In the genomic region with DNA sequence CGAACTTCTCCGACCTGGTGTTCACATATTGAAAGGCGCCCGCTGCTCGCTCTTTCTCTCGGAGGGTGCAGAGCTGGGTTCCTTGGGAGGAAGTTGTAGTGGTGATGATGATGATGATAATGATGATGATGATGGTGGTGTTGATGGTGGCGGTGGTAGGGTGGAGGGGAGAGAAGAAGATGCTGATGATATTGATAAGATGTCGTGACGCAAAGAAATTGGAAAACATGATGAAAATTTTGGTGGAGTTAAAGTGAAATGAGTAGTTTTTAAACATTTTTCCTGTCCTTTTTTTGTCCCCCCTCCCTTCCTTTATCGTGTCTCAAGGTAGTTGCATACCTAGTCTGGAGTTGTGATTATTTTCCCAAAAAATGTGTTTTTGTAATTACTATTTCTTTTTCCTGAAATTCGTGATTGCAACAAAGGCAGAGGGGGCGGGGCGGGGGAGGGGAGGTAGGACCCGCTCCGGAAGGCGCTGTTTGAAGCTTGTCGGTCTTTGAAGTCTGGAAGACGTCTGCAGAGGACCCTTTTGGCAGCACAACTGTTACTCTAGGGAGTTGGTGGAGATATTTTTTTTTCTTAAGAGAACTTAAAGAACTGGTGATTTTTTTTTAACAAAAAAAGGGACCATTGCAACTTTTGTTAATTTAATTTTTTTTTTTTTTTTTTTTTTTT, we compare ENCODE assay signal across 10 cellular contexts. TPM values are rescaled to one million over a fixed set of nuclear protein-coding genes. Genes with fewer than 3 reads are reported as not detected.
DNase-seq lines count a peak whose midpoint lies in the region; ATAC-seq, FAIRE-seq and TF ChIP-seq lines count a peak whose summit lies in the region.
"Had no signal": no experiment of that assay in that cellular context is flagged by ENCODE, and none has a peak within 500 bp of the region (broad histone marks: within the 10 kb centered on the region; RNA-seq: fewer than 3 reads in every experiment).

No MANE protein-coding gene starts in this region.

- H3K9me3 Mint-ChIP-seq in glutamatergic neuron (ENCODE audit: unreplicated experiment): peaks cover 58% of the 10 kb centered on the region
- H3K9me3 Mint-ChIP-seq in immature natural killer cell: peaks cover 3 to 44% (median 14%) of the 10 kb centered on the region in 6 donors
- H3K9me3 Mint-ChIP-seq: activated B cell treated with CpG ODN at 0.5 μM for 24 hours had no signal

- dilution Hi-C loops in mammary epithelial cell (cut with HindIII; ENCODE audit: low sequenced_read_pairs): no loop called here

- H3K4me1 Mint-ChIP-seq in glutamatergic neuron (ENCODE audit: low read depth, unreplicated experiment) (peaks cover 8% of the 10 kb centered on the region), immature natural killer cell (peaks cover 2 to 4% of the 10 kb centered on the region in 2 donors)

- TF ChIP-seq CTCF in breast epithelium (IDR thresholded peaks at IDR 0.05) (no peak), mammary epithelial cell (conservative IDR thresholded peaks at IDR 0.05 in 1 of 2, IDR thresholded peaks at IDR 0.05 in 1 of 2; ENCODE audit: extremely low read depth in 1 of 2, insufficient read depth in 1 of 2, low read depth in 1 of 2, low read length in 2 of 2) (no peak), glutamatergic neuron (IDR thresholded peaks at IDR 0.05; ENCODE audit: partially characterized antibody, unreplicated experiment) (no peak)

- H3K27ac ChIP-seq in breast epithelium (no peak overlapping the region), mammary epithelial cell (ENCODE audit: insufficient read depth, low read depth, low read length) (no peak overlapping the region)
- H3K27ac ChIP-seq: lower lobe of right lung had no signal

- H3K36me3 Mint-ChIP-seq in glutamatergic neuron (ENCODE audit: unreplicated experiment) (peaks cover 19% of the 10 kb centered on the region), immature natural killer cell (peaks cover 0 to 7% (median 6%) of the 10 kb centered on the region in 3 donors)

- H3K79me2 ChIP-seq in mammary epithelial cell (ENCODE audit: insufficient read depth, low read length): no peaks in the 10 kb centered on the region

- H3K36me3 ChIP-seq in breast epithelium: no peaks in the 10 kb centered on the region
- H3K36me3 ChIP-seq in mammary epithelial cell (ENCODE audit: insufficient read depth, low read length): no peaks in the 10 kb centered on the region
- H3K36me3 ChIP-seq in skeletal muscle satellite cell (ENCODE audit: insufficient read depth, low read length): no peaks in the 10 kb centered on the region
- H3K36me3 ChIP-seq: lower lobe of right lung had no signal

- peak overlapping the region; percentile 97 for H3K4me3 Mint-ChIP-seq in glutamatergic neuron (ENCODE audit: unreplicated experiment)
- peak overlapping the region in 2 of 5 donors; percentile 41 to 48 for H3K4me3 Mint-ChIP-seq in immature natural killer cell
- H3K4me3 Mint-ChIP-seq: activated B cell treated with CpG ODN at 0.5 μM for 24 hours had no signal

- no peak overlapping the region for H3K9ac ChIP-seq in mammary epithelial cell (ENCODE audit: insufficient read depth, low read length)
- H3K9ac ChIP-seq in skeletal muscle satellite cell (ENCODE audit: low read depth, low read length): peak overlapping the region; percentile 84

- intact Hi-C loops in breast epithelium (cut with DNase I; ENCODE audit: low total_unique reads): loop anchor here (5.0 kb wide), 2 partner anchors 612 to 1518 kb away; no protein-coding TSS in a partner anchor
- intact Hi-C loops in mammary epithelial cell (cut with micrococcal nuclease): no loop called here

- CTCF ChIA-PET in mammary epithelial cell (lab: Charles Lee; ENCODE audit: low non-redundant PET): no interaction called here

- no peaks in the 10 kb centered on the region for H4K20me1 ChIP-seq in mammary epithelial cell (ENCODE audit: insufficient read depth, low read length)

- H2AFZ ChIP-seq in mammary epithelial cell (ENCODE audit: low read depth, low read length): no peak overlapping the region

- DNase-seq in breast epithelium (ENCODE audit: low spot score in 2 of 2) (no peak), mammary epithelial cell (no peak), RPMI8226 (peak; percentile 59), glutamatergic neuron (peak; percentile 63), immature natural killer cell (no peak), urothelium cell line (ENCODE audit: low spot score) (no peak)
- DNase-seq: activated B cell treated with CpG ODN at 0.5 μM for 24 hours, lower lobe of right lung had no signal

- BruUV-seq in mammary epithelial cell (replicated peaks; lab: Mats Ljungman, UMichigan): no TSS peak

- ATAC-seq in HG03469 (IDR thresholded peaks at IDR 0.05; ENCODE audit: unreplicated experiment): no peak
- ATAC-seq: lower lobe of right lung had no signal

- H3K4me2 ChIP-seq in mammary epithelial cell (ENCODE audit: insufficient read depth, low read depth, low read length) (no peak overlapping the region), skeletal muscle satellite cell (ENCODE audit: low read length) (peak overlapping the region; percentile 95)

- H3K27me3 Mint-ChIP-seq in glutamatergic neuron (ENCODE audit: unreplicated experiment) (peaks cover 47% of the 10 kb centered on the region), immature natural killer cell (ENCODE audit: low read depth in 3 of 3) (peaks cover 21 to 30% (median 23%) of the 10 kb centered on the region in 3 donors)

- H3K4me3 ChIP-seq in breast epithelium (peak overlapping the region in 2 of 3 donors; percentile 45 to 62), mammary epithelial cell (replicated peaks in 1 of 3; ENCODE audit: insufficient read depth in 1 of 3, low read depth in 2 of 3, low read length in 3 of 3) (no peak overlapping the region), skeletal muscle satellite cell (ENCODE audit: low read length) (peak overlapping the region; percentile 94)
- H3K4me3 ChIP-seq: lower lobe of right lung had no signal

- peak overlapping the region; percentile 100 for H3K27ac Mint-ChIP-seq in glutamatergic neuron (ENCODE audit: unreplicated experiment)
- no peak overlapping the region for H3K27ac Mint-ChIP-seq in immature natural killer cell
- H3K27ac Mint-ChIP-seq: activated B cell treated with CpG ODN at 0.5 μM for 24 hours had no signal

- no peak for FAIRE-seq in urothelium cell line (lab: Jason Lieb, UNC)

- no peak for TF ChIP-seq POLR2A in breast epithelium (IDR thresholded peaks at IDR 0.05)

- H3K27me3 ChIP-seq in breast epithelium: peaks cover 3 to 95% of the 10 kb centered on the region in 2 donors
- peaks cover 58% of the 10 kb centered on the region for H3K27me3 ChIP-seq in mammary epithelial cell (ENCODE audit: insufficient read depth, low read length)
- H3K27me3 ChIP-seq in skeletal muscle satellite cell (ENCODE audit: control insufficient read depth, insufficient read depth, low read length): no peaks in the 10 kb centered on the region

- H3K9me3 ChIP-seq in breast epithelium (no peaks in the 10 kb centered on the region), mammary epithelial cell (replicated peaks; ENCODE audit: insufficient read depth, low read length) (no peaks in the 10 kb centered on the region), skeletal muscle satellite cell (replicated peaks; ENCODE audit: low read length) (no peaks in the 10 kb centered on the region)
- H3K9me3 ChIP-seq: lower lobe of right lung had no signal

- 16% methylated on average over 11 of the region's 18 CpGs for WGBS in mammary epithelial cell (ENCODE audit: low coverage, missing lambda C conversion rate)

- in situ Hi-C loops in mammary epithelial cell (cut with MboI; ENCODE audit: low sequenced_read_pairs in 2 of 2): no loop called here

- H3K4me1 ChIP-seq in breast epithelium (peaks cover 13 to 15% of the 10 kb centered on the region in 2 donors), mammary epithelial cell (ENCODE audit: insufficient read depth, low read length) (no peaks in the 10 kb centered on the region), skeletal muscle satellite cell (ENCODE audit: control insufficient read depth, insufficient read depth, low read length) (peaks cover 9% of the 10 kb centered on the region)

RNA-seq across cellular contexts. Expression of a gene that starts 2.0 kb away (rescaled TPM):
- total RNA-seq in breast epithelium (under 1 TPM in 2 of 3 donors, not detected in 1; 0.15 to 0.33 TPM), mammary epithelial cell (under 1 TPM in 1 of 2 donors, not detected in 1; 0.82 TPM), glutamatergic neuron (ENCODE audit: unreplicated experiment) (576 TPM)
- polyA plus RNA-seq in mammary epithelial cell (not detected), immature natural killer cell (not detected)
- not detected for polyA minus RNA-seq in mammary epithelial cell
- total RNA-seq in skeletal muscle satellite cell (2012; rRNA removed): 0.25 and 4.2 TPM in 2 replicates
- total RNA-seq: activated B cell treated with CpG ODN at 0.5 μM for 24 hours had no signal

Comparison
In these comparisons a context has a peak if more than half of its experiments do, and no peak if none do; other contexts are left out.
1. H3K4me3 ChIP-seq: peak in breast epithelium (2 of 3) and skeletal muscle satellite cell (single experiment); none in mammary epithelial cell (0 of 3).
2. DNase-seq: peak in RPMI8226 (single experiment) and glutamatergic neuron (single experiment); none in breast epithelium (0 of 2), mammary epithelial cell (single experiment), immature natural killer cell (0 of 3) and urothelium cell line (single experiment).
3. RNA of a gene that starts 2.0 kb away (total RNA-seq): 576 TPM in glutamatergic neuron (single experiment); 0.82 TPM in mammary epithelial cell and 0.15 to 0.33 TPM in breast epithelium; every median in the first group is over 100 times any median in the second.